ENCODE assay signal across 23 cellular contexts in genomic region chr4:2303121-2303685, GRCh38. TPM values are rescaled to one million over a fixed set of nuclear protein-coding genes. Genes with fewer than 3 reads are reported as not detected.
DNase-seq lines count a peak whose midpoint lies in the region; ATAC-seq and TF ChIP-seq lines count a peak whose summit lies in the region.
"Had no signal": no experiment of that assay in that cellular context is flagged by ENCODE, and none has a peak within 500 bp of the region (broad histone marks: within the 10 kb centered on the region; RNA-seq: fewer than 3 reads in every experiment).

No MANE protein-coding gene starts in this region.

- H2BK5ac ChIP-seq in neuronal stem cell (ENCODE audit: low read length) = no peak overlapping the region

- peak overlapping the region; percentile 66 for H2AK5ac ChIP-seq in neuronal stem cell (ENCODE audit: low read depth, low read length)

- H3K14ac ChIP-seq in neuronal stem cell (ENCODE audit: low read length) = no peak overlapping the region

- ATAC-seq in activated naive CD8-positive, alpha-beta T cell treated with anti-CD3 and anti-CD28 coated beads, Interleukin-2, amount 10 ng/mL, durations not matched to agents 7 days and 5 days (ENCODE audit: low read depth) = peak; percentile 10
- no peak for ATAC-seq in activated naive CD8-positive, alpha-beta T cell treated with anti-CD3 and anti-CD28 coated beads, Interleukin-2, amount 50 U/mL, for 24 hours
- ATAC-seq: A549 had no signal

- no peaks in the 10 kb centered on the region for H3K4me1 Mint-ChIP-seq in activated naive CD8-positive, alpha-beta T cell treated with anti-CD3 and anti-CD28 coated beads, Interleukin-2, amount 10 ng/mL, durations not matched to agents 7 days and 5 days
- no peaks in the 10 kb centered on the region for H3K4me1 Mint-ChIP-seq in activated naive CD8-positive, alpha-beta T cell treated with anti-CD3 and anti-CD28 coated beads, Interleukin-2, amount 50 U/mL, for 24 hours

- peaks cover 6% of the 10 kb centered on the region for H3K27me3 Mint-ChIP-seq in activated naive CD8-positive, alpha-beta T cell treated with anti-CD3 and anti-CD28 coated beads, Interleukin-2, amount 10 ng/mL, durations not matched to agents 7 days and 5 days
- H3K27me3 Mint-ChIP-seq in activated naive CD8-positive, alpha-beta T cell treated with anti-CD3 and anti-CD28 coated beads, Interleukin-2, amount 50 U/mL, for 24 hours = no peaks in the 10 kb centered on the region
- H3K27me3 Mint-ChIP-seq: B cell had no signal

- no peak overlapping the region for H2BK15ac ChIP-seq in neuronal stem cell (ENCODE audit: low read length)

- no peaks in the 10 kb centered on the region for H3K36me3 Mint-ChIP-seq in activated naive CD8-positive, alpha-beta T cell treated with anti-CD3 and anti-CD28 coated beads, Interleukin-2, amount 10 ng/mL, durations not matched to agents 7 days and 5 days
- H3K36me3 Mint-ChIP-seq in activated naive CD8-positive, alpha-beta T cell treated with anti-CD3 and anti-CD28 coated beads, Interleukin-2, amount 50 U/mL, for 24 hours (ENCODE audit: low read depth) = peaks cover 3% of the 10 kb centered on the region
- H3K36me3 Mint-ChIP-seq: CD14-positive monocyte had no signal

- no peak for TF ChIP-seq EP300 in stomach (IDR thresholded peaks at IDR 0.05)

- H3K4me3 ChIP-seq in colonic mucosa (no peak overlapping the region), neuronal stem cell (ENCODE audit: low read length in 2 of 2) (no peak overlapping the region), stomach (no peak overlapping the region)
- H3K4me3 ChIP-seq: A549, PC-9 had no signal

- H4K8ac ChIP-seq in neuronal stem cell (ENCODE audit: low read depth, low read length) = no peak overlapping the region

- WGBS in neuronal stem cell (ENCODE audit: extremely low coverage in 2 of 2, insufficient read length in 2 of 2, insufficient replicate concordance in 1 of 2), 2 donors = no CpG with 5 or more reads among the region's 19 CpGs
- WGBS in stomach, 5 donors = 93 to 95% (median 94%) methylated on average over 16 to 19 of the region's 19 CpGs

- POLR2A ChIA-PET in activated naive CD8-positive, alpha-beta T cell treated with anti-CD3 and anti-CD28 coated beads, Interleukin-2, amount 10 ng/mL, durations not matched to agents 7 days and 5 days (lab: Charles Lee) = no interaction called here

- H3K4ac ChIP-seq in neuronal stem cell (ENCODE audit: low read length) = no peak overlapping the region

- no peaks in the 10 kb centered on the region for H3K4me1 ChIP-seq in colonic mucosa
- peaks cover 0 to 2% of the 10 kb centered on the region in 2 donors for H3K4me1 ChIP-seq in neuronal stem cell (ENCODE audit: control insufficient read depth in 2 of 2, insufficient read depth in 1 of 2, low read depth in 1 of 2, low read length in 2 of 2)
- H3K4me1 ChIP-seq in stomach = no peaks in the 10 kb centered on the region
- H3K4me1 ChIP-seq: A549 had no signal

- TF ChIP-seq CTCF in colonic mucosa (IDR thresholded peaks at IDR 0.05) (no peak), stomach (IDR thresholded peaks at IDR 0.05) (no peak)

- no peak overlapping the region for H3K18ac ChIP-seq in neuronal stem cell (ENCODE audit: low read length)

- H3K9ac ChIP-seq in colonic mucosa (ENCODE audit: low read depth in 2 of 2, low read length in 2 of 2) = no peak overlapping the region
- no peak overlapping the region for H3K9ac ChIP-seq in neuronal stem cell (ENCODE audit: low read depth, low read length, poor library complexity)
- H3K9ac ChIP-seq: KMS-11 had no signal

- TF ChIP-seq POLR2A in stomach (IDR thresholded peaks at IDR 0.05) = no peak

- no peak overlapping the region for H2BK120ac ChIP-seq in neuronal stem cell (ENCODE audit: low read depth, low read length)

- H3K79me1 ChIP-seq in neuronal stem cell (ENCODE audit: low read depth, low read length) = no peaks in the 10 kb centered on the region

- H3K4me2 ChIP-seq in neuronal stem cell (ENCODE audit: insufficient read depth, low read length, poor library complexity, severe bottlenecking) = no peak overlapping the region
- H3K4me2 ChIP-seq: A549, KMS-11, PC-9 had no signal

- H2AFZ ChIP-seq in neuronal stem cell (ENCODE audit: low read length) = no peak overlapping the region
- H2AFZ ChIP-seq: PC-9 had no signal

- H4K91ac ChIP-seq in neuronal stem cell (ENCODE audit: low read depth, low read length, poor library complexity) = no peak overlapping the region

- no peak overlapping the region for H3K23ac ChIP-seq in neuronal stem cell (ENCODE audit: low read depth, low read length, poor library complexity)

- H2BK12ac ChIP-seq in neuronal stem cell (ENCODE audit: low read length) = no peak overlapping the region

- no peak overlapping the region for H3K4me3 Mint-ChIP-seq in activated naive CD8-positive, alpha-beta T cell treated with anti-CD3 and anti-CD28 coated beads, Interleukin-2, amount 10 ng/mL, durations not matched to agents 7 days and 5 days
- H3K4me3 Mint-ChIP-seq in activated naive CD8-positive, alpha-beta T cell treated with anti-CD3 and anti-CD28 coated beads, Interleukin-2, amount 50 U/mL, for 24 hours = no peak overlapping the region
- H3K4me3 Mint-ChIP-seq: B cell, CD14-positive monocyte, H9, HFFc6 had no signal

- H3K9me3 ChIP-seq in colonic mucosa = no peaks in the 10 kb centered on the region
- peaks cover 6 to 13% of the 10 kb centered on the region in 2 donors for H3K9me3 ChIP-seq in neuronal stem cell (replicated peaks in 1 of 2; ENCODE audit: control insufficient read depth in 2 of 2, insufficient read depth in 1 of 2, low read depth in 1 of 2, low read length in 2 of 2)
- peaks cover 0 to 4% (median 1%) of the 10 kb centered on the region in 4 donors for H3K9me3 ChIP-seq in stomach
- H3K9me3 ChIP-seq: A549 had no signal

- peaks cover 7% of the 10 kb centered on the region for H3K9me3 Mint-ChIP-seq in activated naive CD8-positive, alpha-beta T cell treated with anti-CD3 and anti-CD28 coated beads, Interleukin-2, amount 10 ng/mL, durations not matched to agents 7 days and 5 days
- H3K9me3 Mint-ChIP-seq in activated naive CD8-positive, alpha-beta T cell treated with anti-CD3 and anti-CD28 coated beads, Interleukin-2, amount 50 U/mL, for 24 hours = peaks cover 5% of the 10 kb centered on the region

- no peak overlapping the region for H3K27ac Mint-ChIP-seq in activated naive CD8-positive, alpha-beta T cell treated with anti-CD3 and anti-CD28 coated beads, Interleukin-2, amount 10 ng/mL, durations not matched to agents 7 days and 5 days
- no peak overlapping the region for H3K27ac Mint-ChIP-seq in activated naive CD8-positive, alpha-beta T cell treated with anti-CD3 and anti-CD28 coated beads, Interleukin-2, amount 50 U/mL, for 24 hours
- H3K27ac Mint-ChIP-seq: B cell, CD14-positive monocyte, H9, HFFc6 had no signal

- H3K27ac ChIP-seq in colonic mucosa (no peak overlapping the region), neuronal stem cell (replicated peaks; ENCODE audit: low read length) (no peak overlapping the region), stomach (no peak overlapping the region)
- H3K27ac ChIP-seq: A549, KMS-11, PC-9 had no signal

- no peak for DNase-seq in activated naive CD8-positive, alpha-beta T cell treated with anti-CD3 and anti-CD28 coated beads, Interleukin-2, amount 10 ng/mL, durations not matched to agents 7 days and 5 days
- DNase-seq in activated naive CD8-positive, alpha-beta T cell treated with anti-CD3 and anti-CD28 coated beads, Interleukin-2, amount 50 U/mL, for 24 hours = no peak
- DNase-seq in colonic mucosa = peak; percentile 16
- no peak for DNase-seq in neuronal stem cell (ENCODE audit: low spot score)
- DNase-seq in stomach = peak; percentile 13
- DNase-seq in ecto neural progenitor cell (ENCODE audit: low spot score) = no peak
- DNase-seq in activated gamma-delta T cell (lab: John Stamatoyannopoulos, UW) = no peak
- no peak for DNase-seq in effector CD4-positive, alpha-beta T cell
- DNase-seq: EL, GF-D8, H9, HFFc6, NCI-H1092 treated with DMSO at 0.1 percent for 48 hours, NCI-H1436 treated with DMSO at 0.1 percent for 48 hours, NCI-H2227 treated with DMSO at 0.1 percent for 48 hours, NCI-H510A, RPMI8226, SHP77 treated with DMSO at 0.1 percent for 48 hours had no signal

- H3K27me3 ChIP-seq in colonic mucosa (no peaks in the 10 kb centered on the region), neuronal stem cell (ENCODE audit: control insufficient read depth in 3 of 3, insufficient read depth in 3 of 3, low read depth in 1 of 3, low read length in 3 of 3) (peaks cover 0 to 14% (median 0%) of the 10 kb centered on the region in 3 experiments), stomach (no peaks in the 10 kb centered on the region)

- H3K36me3 ChIP-seq in colonic mucosa (no peaks in the 10 kb centered on the region), neuronal stem cell (replicated peaks in 1 of 2; ENCODE audit: control insufficient read depth in 2 of 2, insufficient read depth in 2 of 2, low read length in 2 of 2) (no peaks in the 10 kb centered on the region), stomach (peaks cover 0 to 15% (median 11%) of the 10 kb centered on the region in 4 donors)

- intact Hi-C loops in colonic mucosa (cut with DNase I) (no loop called here), stomach (cut with DNase I; ENCODE audit: low total_unique reads) (no loop called here)

RNA-seq across cellular contexts. Expression of gene MXD4, which starts 41.3 kb away (rescaled TPM):
- 10 to 100 TPM; 26.2 to 33.2 TPM for total RNA-seq in activated naive CD8-positive, alpha-beta T cell treated with anti-CD3 and anti-CD28 coated beads, Interleukin-2, amount 10 ng/mL, durations not matched to agents 7 days and 5 days
- 10 to 100 TPM; 36.7 to 43.3 TPM for total RNA-seq in colonic mucosa
- polyA plus RNA-seq in neuronal stem cell (2013, experiment 1 of 2) = 45.6 TPM
- polyA plus RNA-seq in neuronal stem cell (2013, experiment 2 of 2) = 47.1 TPM
- total RNA-seq in stomach = 100 to 1,000 TPM in 1 of 5 donors, 10 to 100 TPM in 4; 22.8 to 114 (median 48.7) TPM
- 10 to 100 TPM; 19.1 to 49.4 (median 30.1) TPM for polyA plus RNA-seq in stomach

Comparison
In these comparisons a context has a peak if more than half of its experiments do, and no peak if none do; other contexts are left out.
1. DNase-seq: peak in colonic mucosa (single experiment) and stomach (single experiment); none in activated naive CD8-positive, alpha-beta T cell treated with anti-CD3 and anti-CD28 coated beads, Interleukin-2, amount 10 ng/mL, durations not matched to agents 7 days and 5 days (single experiment), activated naive CD8-positive, alpha-beta T cell treated with anti-CD3 and anti-CD28 coated beads, Interleukin-2, amount 50 U/mL, for 24 hours (single experiment), neuronal stem cell (single experiment), ecto neural progenitor cell (single experiment), activated gamma-delta T cell (single experiment) and effector CD4-positive, alpha-beta T cell (single experiment).